ENCODE assay signal across 10 cellular contexts in the genomic region with DNA sequence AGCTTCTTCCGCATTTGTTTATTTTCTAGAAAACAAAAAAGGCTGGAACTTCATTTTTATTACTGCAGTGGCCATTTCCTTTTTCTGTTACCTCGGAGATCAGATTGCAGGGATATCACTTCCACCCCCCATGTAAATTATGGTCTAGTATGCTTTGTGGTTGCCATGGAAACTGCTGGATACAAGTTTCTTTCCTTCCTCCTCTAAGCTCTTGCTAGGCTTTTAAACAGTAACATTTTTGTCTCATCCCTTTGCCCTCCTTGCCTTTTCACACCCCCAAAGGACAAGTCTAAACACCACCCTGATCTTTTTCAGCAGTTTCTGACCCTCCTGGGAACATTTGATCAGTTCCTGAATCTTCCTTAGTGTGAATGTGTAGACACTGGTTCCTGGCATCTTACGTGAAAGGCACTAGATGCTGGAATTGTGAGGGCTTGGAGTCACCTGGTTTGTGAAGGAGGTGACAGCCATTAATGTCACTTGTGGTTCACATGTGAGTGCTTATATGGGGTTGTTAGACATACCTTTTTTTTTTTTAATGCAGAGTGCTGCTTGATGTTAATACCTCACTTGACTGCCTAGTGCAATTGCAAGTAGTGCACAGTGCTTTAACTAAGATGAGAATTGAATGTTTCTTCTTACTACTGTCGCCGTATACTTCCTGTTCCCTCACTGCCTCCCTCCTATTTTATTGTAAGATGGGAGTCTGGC.
DNase-seq lines count a peak whose midpoint lies in the region; ATAC-seq, FAIRE-seq and TF ChIP-seq lines count a peak whose summit lies in the region.
"Had no signal": no experiment of that assay in that cellular context is flagged by ENCODE, and none has a peak within 500 bp of the region (broad histone marks: within the 10 kb centered on the region; RNA-seq: fewer than 3 reads in every experiment).

No MANE protein-coding gene starts in this region.

- H3K36me3 Mint-ChIP-seq in activated naive CD8-positive, alpha-beta T cell = peaks cover 9% of the 10 kb centered on the region
- peaks cover 46% of the 10 kb centered on the region for H3K36me3 Mint-ChIP-seq in activated naive CD8-positive, alpha-beta T cell treated with anti-CD3 and anti-CD28 coated beads, Interleukin-2, amount 50 U/mL, for 24 hours (ENCODE audit: low read depth)
- peaks cover 5% of the 10 kb centered on the region for H3K36me3 Mint-ChIP-seq in endothelial cell (ENCODE audit: low read depth, unreplicated experiment)
- H3K36me3 Mint-ChIP-seq in stimulated activated naive B cell treated with anti-CD40 and anti-IgM and Interleukin-4, amounts not matched to agents 10 μg/mL and 1 μg/mL and 100 μg/mL, for 72 hours = peaks cover 16 to 37% of the 10 kb centered on the region in 2 donors

- peaks cover 80% of the 10 kb centered on the region for H3K4me1 Mint-ChIP-seq in activated naive CD8-positive, alpha-beta T cell (ENCODE audit: low read depth)
- H3K4me1 Mint-ChIP-seq in activated naive CD8-positive, alpha-beta T cell treated with anti-CD3 and anti-CD28 coated beads, Interleukin-2, amount 50 U/mL, for 24 hours = peaks cover 85% of the 10 kb centered on the region
- H3K4me1 Mint-ChIP-seq in endothelial cell (ENCODE audit: unreplicated experiment) = peaks cover 60% of the 10 kb centered on the region
- peaks cover 63 to 88% of the 10 kb centered on the region in 2 donors for H3K4me1 Mint-ChIP-seq in stimulated activated naive B cell treated with anti-CD40 and anti-IgM and Interleukin-4, amounts not matched to agents 10 μg/mL and 1 μg/mL and 100 μg/mL, for 72 hours

- no peak for DNase-seq in activated naive CD8-positive, alpha-beta T cell treated with anti-CD3 and anti-CD28 coated beads, Interleukin-2, amount 50 U/mL, for 24 hours
- peak; percentile 62 for DNase-seq in NCI-H2227 treated with DMSO at 0.1 percent for 48 hours (lab: John Stamatoyannopoulos, UW)
- peak; percentile 20 for DNase-seq in endothelial cell (ENCODE audit: low spot score)
- no peak for DNase-seq in stimulated activated naive B cell treated with anti-CD40 and anti-IgM and Interleukin-4, amounts not matched to agents 10 μg/mL and 1 μg/mL and 100 μg/mL, for 72 hours
- DNase-seq in NCI-H226 = no peak
- DNase-seq in H54 (ENCODE audit: insufficient read length, low spot score) = no peak
- DNase-seq: SJCRH30 had no signal

- no peak for FAIRE-seq in H54 (lab: Jason Lieb, UNC)
- FAIRE-seq: endometrium had no signal

- TF ChIP-seq POLR2A in H54 (IDR thresholded peaks at IDR 0.05; ENCODE audit: low read depth, low read length) = no peak

- H3K4me3 Mint-ChIP-seq in activated naive CD8-positive, alpha-beta T cell = peak overlapping the region; percentile 52
- no peak overlapping the region for H3K4me3 Mint-ChIP-seq in activated naive CD8-positive, alpha-beta T cell treated with anti-CD3 and anti-CD28 coated beads, Interleukin-2, amount 50 U/mL, for 24 hours
- no peak overlapping the region for H3K4me3 Mint-ChIP-seq in endothelial cell (ENCODE audit: unreplicated experiment)
- peak overlapping the region; percentile 13 to 39 for H3K4me3 Mint-ChIP-seq in stimulated activated naive B cell treated with anti-CD40 and anti-IgM and Interleukin-4, amounts not matched to agents 10 μg/mL and 1 μg/mL and 100 μg/mL, for 72 hours

- no peaks in the 10 kb centered on the region for H3K27me3 Mint-ChIP-seq in activated naive CD8-positive, alpha-beta T cell
- H3K27me3 Mint-ChIP-seq in activated naive CD8-positive, alpha-beta T cell treated with anti-CD3 and anti-CD28 coated beads, Interleukin-2, amount 50 U/mL, for 24 hours = no peaks in the 10 kb centered on the region
- peaks cover 13% of the 10 kb centered on the region for H3K27me3 Mint-ChIP-seq in endothelial cell (ENCODE audit: unreplicated experiment)
- H3K27me3 Mint-ChIP-seq in stimulated activated naive B cell treated with anti-CD40 and anti-IgM and Interleukin-4, amounts not matched to agents 10 μg/mL and 1 μg/mL and 100 μg/mL, for 72 hours = no peaks in the 10 kb centered on the region

- no peak for TF ChIP-seq CTCF in endothelial cell (IDR thresholded peaks at IDR 0.05; ENCODE audit: unreplicated experiment)

- peak overlapping the region; percentile 46 for H3K27ac Mint-ChIP-seq in activated naive CD8-positive, alpha-beta T cell
- no peak overlapping the region for H3K27ac Mint-ChIP-seq in activated naive CD8-positive, alpha-beta T cell treated with anti-CD3 and anti-CD28 coated beads, Interleukin-2, amount 50 U/mL, for 24 hours
- peak overlapping the region; percentile 95 for H3K27ac Mint-ChIP-seq in endothelial cell (ENCODE audit: unreplicated experiment)
- peak overlapping the region; percentile 63 for H3K27ac Mint-ChIP-seq in stimulated activated naive B cell treated with anti-CD40 and anti-IgM and Interleukin-4, amounts not matched to agents 10 μg/mL and 1 μg/mL and 100 μg/mL, for 72 hours

- no peaks in the 10 kb centered on the region for H3K9me3 Mint-ChIP-seq in activated naive CD8-positive, alpha-beta T cell (ENCODE audit: low read depth)
- H3K9me3 Mint-ChIP-seq in activated naive CD8-positive, alpha-beta T cell treated with anti-CD3 and anti-CD28 coated beads, Interleukin-2, amount 50 U/mL, for 24 hours = no peaks in the 10 kb centered on the region
- no peaks in the 10 kb centered on the region for H3K9me3 Mint-ChIP-seq in endothelial cell (ENCODE audit: unreplicated experiment)
- peaks cover 0 to 2% of the 10 kb centered on the region in 2 donors for H3K9me3 Mint-ChIP-seq in stimulated activated naive B cell treated with anti-CD40 and anti-IgM and Interleukin-4, amounts not matched to agents 10 μg/mL and 1 μg/mL and 100 μg/mL, for 72 hours

- ATAC-seq in activated naive CD8-positive, alpha-beta T cell treated with anti-CD3 and anti-CD28 coated beads, Interleukin-2, amount 50 U/mL, for 24 hours = no peak
- ATAC-seq in stimulated activated naive B cell treated with anti-CD40 and anti-IgM and Interleukin-4, amounts not matched to agents 10 μg/mL and 1 μg/mL and 100 μg/mL, for 72 hours (replicated peaks) = peak; percentile 18 to 33
- ATAC-seq in HG03196 (IDR thresholded peaks at IDR 0.05; ENCODE audit: unreplicated experiment) = no peak

Comparison
In these comparisons a context has a peak if more than half of its experiments do, and no peak if none do; other contexts are left out.
1. H3K4me3 Mint-ChIP-seq: peak in activated naive CD8-positive, alpha-beta T cell (single experiment) and stimulated activated naive B cell treated with anti-CD40 and anti-IgM and Interleukin-4, amounts not matched to agents 10 μg/mL and 1 μg/mL and 100 μg/mL, for 72 hours (2 of 2); none in activated naive CD8-positive, alpha-beta T cell treated with anti-CD3 and anti-CD28 coated beads, Interleukin-2, amount 50 U/mL, for 24 hours (single experiment) and endothelial cell (single experiment).
2. ATAC-seq: peak in stimulated activated naive B cell treated with anti-CD40 and anti-IgM and Interleukin-4, amounts not matched to agents 10 μg/mL and 1 μg/mL and 100 μg/mL, for 72 hours (2 of 2); none in activated naive CD8-positive, alpha-beta T cell treated with anti-CD3 and anti-CD28 coated beads, Interleukin-2, amount 50 U/mL, for 24 hours (single experiment) and HG03196 (single experiment).
3. DNase-seq: peak in NCI-H2227 treated with DMSO at 0.1 percent for 48 hours (single experiment) and endothelial cell (single experiment); none in activated naive CD8-positive, alpha-beta T cell treated with anti-CD3 and anti-CD28 coated beads, Interleukin-2, amount 50 U/mL, for 24 hours (single experiment), stimulated activated naive B cell treated with anti-CD40 and anti-IgM and Interleukin-4, amounts not matched to agents 10 μg/mL and 1 μg/mL and 100 μg/mL, for 72 hours (single experiment), NCI-H226 (single experiment) and H54 (single experiment).